18 cellular contexts compared by ENCODE assay signal in genomic region chr18:2396162-2396505, GRCh38.
A peak's percentile ranks its signal among the peaks of the same experiment; 100 is the strongest.
DNase-seq lines count a peak whose midpoint lies in the region; ATAC-seq and TF ChIP-seq lines count a peak whose summit lies in the region.
"Had no signal": no experiment of that assay in that cellular context is flagged by ENCODE, and none has a peak within 500 bp of the region (broad histone marks: within the 10 kb centered on the region; RNA-seq: fewer than 3 reads in every experiment).

No MANE protein-coding gene starts in this region.

- no peak for DNase-seq in MCF 10A (ENCODE audit: unreplicated experiment)
- no peak for DNase-seq in activated CD8-positive, alpha-beta memory T cell treated with anti-CD3 and anti-CD28 coated beads, Interleukin-2, amount 10 ng/mL, durations not matched to agents 7 days and 5 days
- no peak for DNase-seq in body of pancreas
- no peak for DNase-seq in cerebellar cortex (ENCODE audit: low spot score)
- DNase-seq: COR-L47, GDM1, IMR-90, NCI-H1048, SHP77, small intestine, T-helper 9 cell had no signal

- H3K4me3 Mint-ChIP-seq in MCF 10A (ENCODE audit: unreplicated experiment), result no peak overlapping the region
- no peak overlapping the region for H3K4me3 Mint-ChIP-seq in activated CD8-positive, alpha-beta memory T cell treated with anti-CD3 and anti-CD28 coated beads, Interleukin-2, amount 10 ng/mL, durations not matched to agents 7 days and 5 days
- H3K4me3 Mint-ChIP-seq: activated naive CD4-positive, alpha-beta T cell treated with anti-CD3 and anti-CD28 coated beads, Interleukin-2, amount 50 U/mL, for 24 hours; stimulated activated memory B cell treated with anti-CD40 and anti-IgM and Interleukin-4, amounts not matched to agents 10 μg/mL and 1 μg/mL and 100 μg/mL, for 72 hours had no signal

- ATAC-seq in GM18520 (IDR thresholded peaks at IDR 0.05; ENCODE audit: unreplicated experiment), result peak; percentile 11
- peak; percentile 20 for ATAC-seq in GM21390 (IDR thresholded peaks at IDR 0.05; ENCODE audit: unreplicated experiment)
- peak; percentile 37 for ATAC-seq in HG02970 (IDR thresholded peaks at IDR 0.05; ENCODE audit: low FRiP score, unreplicated experiment)
- peak; percentile 8 for ATAC-seq in HG03571 (IDR thresholded peaks at IDR 0.05; ENCODE audit: unreplicated experiment)
- ATAC-seq in activated CD8-positive, alpha-beta memory T cell treated with anti-CD3 and anti-CD28 coated beads, Interleukin-2, amount 10 ng/mL, durations not matched to agents 7 days and 5 days, result no peak
- no peak for ATAC-seq in body of pancreas
- ATAC-seq: stimulated activated memory B cell treated with anti-CD40 and anti-IgM and Interleukin-4, amounts not matched to agents 10 μg/mL and 1 μg/mL and 100 μg/mL, for 72 hours had no signal

- WGBS in body of pancreas, 2 donors, result 60 to 77% methylated on average over 2 of the region's 2 CpGs

- H3K4me3 ChIP-seq in body of pancreas, result no peak overlapping the region
- H3K4me3 ChIP-seq: tibial nerve had no signal

- no peaks in the 10 kb centered on the region for H3K27me3 ChIP-seq in body of pancreas
- H3K27me3 ChIP-seq: tibial nerve had no signal

- intact Hi-C loops in MCF 10A (cut with micrococcal nuclease) (no loop called here), body of pancreas (cut with DNase I) (no loop called here)

- CTCF ChIA-PET in MCF 10A (lab: Yijun Ruan, JAX), result no interaction called here
- CTCF ChIA-PET in activated CD8-positive, alpha-beta memory T cell treated with anti-CD3 and anti-CD28 coated beads, Interleukin-2, amount 10 ng/mL, durations not matched to agents 7 days and 5 days (lab: Charles Lee), result interaction anchor here (1.7 kb wide), 1 partner anchor 17 kb away, joined by 3 read pairs; no protein-coding TSS in a partner anchor

- no peaks in the 10 kb centered on the region for H3K9me3 Mint-ChIP-seq in MCF 10A (ENCODE audit: unreplicated experiment)
- no peaks in the 10 kb centered on the region for H3K9me3 Mint-ChIP-seq in activated CD8-positive, alpha-beta memory T cell treated with anti-CD3 and anti-CD28 coated beads, Interleukin-2, amount 10 ng/mL, durations not matched to agents 7 days and 5 days (ENCODE audit: low read depth)
- H3K9me3 Mint-ChIP-seq: activated naive CD4-positive, alpha-beta T cell treated with anti-CD3 and anti-CD28 coated beads, Interleukin-2, amount 50 U/mL, for 24 hours; stimulated activated memory B cell treated with anti-CD40 and anti-IgM and Interleukin-4, amounts not matched to agents 10 μg/mL and 1 μg/mL and 100 μg/mL, for 72 hours had no signal

- no peaks in the 10 kb centered on the region for H3K4me1 ChIP-seq in body of pancreas
- H3K4me1 ChIP-seq: tibial nerve had no signal

- H3K27ac ChIP-seq in body of pancreas, result no peak overlapping the region
- H3K27ac ChIP-seq: tibial nerve had no signal

- POLR2A ChIA-PET in MCF 10A (lab: Yijun Ruan, JAX), result no interaction called here

- H3K27ac Mint-ChIP-seq in MCF 10A (ENCODE audit: low read depth, unreplicated experiment), result no peak overlapping the region
- H3K27ac Mint-ChIP-seq in activated CD8-positive, alpha-beta memory T cell treated with anti-CD3 and anti-CD28 coated beads, Interleukin-2, amount 10 ng/mL, durations not matched to agents 7 days and 5 days, result no peak overlapping the region
- H3K27ac Mint-ChIP-seq: activated naive CD4-positive, alpha-beta T cell treated with anti-CD3 and anti-CD28 coated beads, Interleukin-2, amount 50 U/mL, for 24 hours; stimulated activated memory B cell treated with anti-CD40 and anti-IgM and Interleukin-4, amounts not matched to agents 10 μg/mL and 1 μg/mL and 100 μg/mL, for 72 hours had no signal

- H3K4me1 Mint-ChIP-seq in MCF 10A (ENCODE audit: insufficient read depth, unreplicated experiment), result no peaks in the 10 kb centered on the region
- no peaks in the 10 kb centered on the region for H3K4me1 Mint-ChIP-seq in activated CD8-positive, alpha-beta memory T cell treated with anti-CD3 and anti-CD28 coated beads, Interleukin-2, amount 10 ng/mL, durations not matched to agents 7 days and 5 days
- H3K4me1 Mint-ChIP-seq: activated naive CD4-positive, alpha-beta T cell treated with anti-CD3 and anti-CD28 coated beads, Interleukin-2, amount 50 U/mL, for 24 hours; stimulated activated memory B cell treated with anti-CD40 and anti-IgM and Interleukin-4, amounts not matched to agents 10 μg/mL and 1 μg/mL and 100 μg/mL, for 72 hours had no signal

- TF ChIP-seq CTCF in MCF 10A (IDR thresholded peaks at IDR 0.05; ENCODE audit: unreplicated experiment) (no peak), body of pancreas (IDR thresholded peaks at IDR 0.05) (no peak)

- BruUV-seq in MCF 10A (replicated peaks; lab: Mats Ljungman, UMichigan), result no TSS peak

- no peaks in the 10 kb centered on the region for H3K27me3 Mint-ChIP-seq in MCF 10A (ENCODE audit: insufficient read depth, unreplicated experiment)
- peaks cover 9% of the 10 kb centered on the region for H3K27me3 Mint-ChIP-seq in activated CD8-positive, alpha-beta memory T cell treated with anti-CD3 and anti-CD28 coated beads, Interleukin-2, amount 10 ng/mL, durations not matched to agents 7 days and 5 days

- no peak for TF ChIP-seq POLR2A in body of pancreas (IDR thresholded peaks at IDR 0.05)

- no peaks in the 10 kb centered on the region for H3K36me3 Mint-ChIP-seq in MCF 10A (ENCODE audit: insufficient read depth, unreplicated experiment)
- no peaks in the 10 kb centered on the region for H3K36me3 Mint-ChIP-seq in activated CD8-positive, alpha-beta memory T cell treated with anti-CD3 and anti-CD28 coated beads, Interleukin-2, amount 10 ng/mL, durations not matched to agents 7 days and 5 days
- H3K36me3 Mint-ChIP-seq: activated naive CD4-positive, alpha-beta T cell treated with anti-CD3 and anti-CD28 coated beads, Interleukin-2, amount 50 U/mL, for 24 hours; stimulated activated memory B cell treated with anti-CD40 and anti-IgM and Interleukin-4, amounts not matched to agents 10 μg/mL and 1 μg/mL and 100 μg/mL, for 72 hours had no signal

- H3K9me3 ChIP-seq in body of pancreas, result no peaks in the 10 kb centered on the region
- H3K9me3 ChIP-seq: tibial nerve had no signal

- H3K36me3 ChIP-seq in body of pancreas (replicated peaks in 1 of 2; ENCODE audit: insufficient read depth in 1 of 2, low read depth in 2 of 2), result no peaks in the 10 kb centered on the region
- H3K36me3 ChIP-seq: tibial nerve had no signal

Comparison
In these comparisons a context has a peak if more than half of its experiments do, and no peak if none do; other contexts are left out.
1. ATAC-seq: peak in GM18520 (single experiment), GM21390 (single experiment), HG02970 (single experiment) and HG03571 (single experiment); none in activated CD8-positive, alpha-beta memory T cell treated with anti-CD3 and anti-CD28 coated beads, Interleukin-2, amount 10 ng/mL, durations not matched to agents 7 days and 5 days (single experiment) and body of pancreas (single experiment).